In genomic region chr3:42732829-42733459, GRCh38 we compare ENCODE assay signal across 16 cellular contexts. TPM values are rescaled to one million over a fixed set of nuclear protein-coding genes. Genes with fewer than 3 reads are reported as not detected.
DNase-seq lines count a peak whose midpoint lies in the region; ATAC-seq and TF ChIP-seq lines count a peak whose summit lies in the region.
"Had no signal": no experiment of that assay in that cellular context is flagged by ENCODE, and none has a peak within 500 bp of the region (broad histone marks: within the 10 kb centered on the region; RNA-seq: fewer than 3 reads in every experiment).

No MANE protein-coding gene starts in this region.

- no peak overlapping the region for H3K4me3 Mint-ChIP-seq in progenitor cell of endocrine pancreas (ENCODE audit: low read depth)

- H3K36me3 ChIP-seq in esophagus muscularis mucosa: no peaks in the 10 kb centered on the region
- H3K36me3 ChIP-seq in transverse colon: no peaks in the 10 kb centered on the region
- H3K36me3 ChIP-seq: adrenal gland, ovary had no signal

- intact Hi-C loops in esophagus muscularis mucosa (cut with DNase I) (no loop called here), transverse colon (cut with DNase I; ENCODE audit: low total_unique reads) (no loop called here)

- H3K4me3 ChIP-seq in NB4 (ENCODE audit: low read depth, low read length): no peak overlapping the region
- H3K4me3 ChIP-seq in esophagus muscularis mucosa: no peak overlapping the region
- no peak overlapping the region for H3K4me3 ChIP-seq in transverse colon
- H3K4me3 ChIP-seq: adrenal gland, GM23248, ovary had no signal

- DNase-seq in NB4 (ENCODE audit: low read depth): no peak
- DNase-seq in esophagus muscularis mucosa (ENCODE audit: extremely low spot score): no peak
- no peak for DNase-seq in progenitor cell of endocrine pancreas (ENCODE audit: low spot score, unreplicated experiment)
- no peak for DNase-seq in transverse colon
- DNase-seq: COR-L47; effector CD4-positive, alpha-beta T cell; GM23248; stimulated activated CD4-positive, alpha-beta T cell treated with anti-CD3 and anti-CD28 coated beads, Interleukin-4, amount 100 ng/mL, for 24 hours; stimulated activated naive CD8-positive, alpha-beta T cell treated with anti-CD3 and anti-CD28 coated beads, Interleukin-15, Interleukin-2, amounts not matched to agents 100 U/mL and 50 U/mL, for 24 hours had no signal

- peaks cover 9% of the 10 kb centered on the region for H3K4me1 Mint-ChIP-seq in progenitor cell of endocrine pancreas (ENCODE audit: low read depth)

- 95% methylated on average over 8 of the region's 9 CpGs for WGBS in esophagus muscularis mucosa
- WGBS in transverse colon (ENCODE audit: low coverage in 1 of 2), 2 donors: 87 to 93% methylated on average over 4 to 9 of the region's 9 CpGs

- no peak overlapping the region for H3K27ac Mint-ChIP-seq in progenitor cell of endocrine pancreas

- no peak for TF ChIP-seq POLR2A in NB4 (IDR thresholded peaks at IDR 0.05; ENCODE audit: extremely low read depth, insufficient read length)
- TF ChIP-seq POLR2A in esophagus muscularis mucosa (IDR thresholded peaks at IDR 0.05; ENCODE audit: low read depth): no peak
- no peak for TF ChIP-seq POLR2A in transverse colon (IDR thresholded peaks at IDR 0.05)

- H3K4me1 ChIP-seq in esophagus muscularis mucosa (peaks cover 0 to 10% (median 8%) of the 10 kb centered on the region in 4 donors), transverse colon (peaks cover 0 to 3% (median 0%) of the 10 kb centered on the region in 4 donors)
- H3K4me1 ChIP-seq: adrenal gland had no signal

- H3K27me3 ChIP-seq in esophagus muscularis mucosa: no peaks in the 10 kb centered on the region
- H3K27me3 ChIP-seq in transverse colon: no peaks in the 10 kb centered on the region
- H3K27me3 ChIP-seq: adrenal gland, ovary had no signal

- peak overlapping the region in 3 of 4 donors; percentile 19 to 43 (median 37) for H3K27ac ChIP-seq in esophagus muscularis mucosa (replicated peaks in 1 of 4)
- no peak overlapping the region for H3K27ac ChIP-seq in transverse colon
- H3K27ac ChIP-seq: adrenal gland, GM23248, ovary had no signal

- peak; percentile 25; the same call in 1 of the 3 replicates for TF ChIP-seq CTCF in GM12872 (IDR thresholded peaks at IDR 0.05; ENCODE audit: insufficient read depth, low read depth, low read length)
- peak; percentile 5 for TF ChIP-seq CTCF in NB4 (IDR thresholded peaks at IDR 0.05; ENCODE audit: low read depth, low read length)
- TF ChIP-seq CTCF in esophagus muscularis mucosa (IDR thresholded peaks at IDR 0.05): no peak
- TF ChIP-seq CTCF in progenitor cell of endocrine pancreas (IDR thresholded peaks at IDR 0.05; ENCODE audit: unreplicated experiment): peak; percentile 49
- no peak for TF ChIP-seq CTCF in transverse colon (IDR thresholded peaks at IDR 0.05)

- TF ChIP-seq EP300 in esophagus muscularis mucosa (IDR thresholded peaks at IDR 0.05) (no peak), transverse colon (IDR thresholded peaks at IDR 0.05; ENCODE audit: low read depth) (no peak)

- in situ Hi-C loops in transverse colon (cut with MboI; ENCODE audit: low pct_ligation_motif_present in 1 of 4, low pct_unique_long_range_greater_than_20kb in 1 of 4, low sequenced_read_pairs in 3 of 4): no loop called here

- H3K27me3 Mint-ChIP-seq in progenitor cell of endocrine pancreas: peaks cover 2% of the 10 kb centered on the region

- H3K36me3 Mint-ChIP-seq in progenitor cell of endocrine pancreas (ENCODE audit: insufficient read depth): no peaks in the 10 kb centered on the region

- H3K9me3 ChIP-seq in esophagus muscularis mucosa (no peaks in the 10 kb centered on the region), transverse colon (no peaks in the 10 kb centered on the region)
- H3K9me3 ChIP-seq: adrenal gland, ovary had no signal

- no peaks in the 10 kb centered on the region for H3K9me3 Mint-ChIP-seq in progenitor cell of endocrine pancreas (ENCODE audit: low read depth)

- no peak for ATAC-seq in HG03432 (IDR thresholded peaks at IDR 0.05; ENCODE audit: unreplicated experiment)
- ATAC-seq in HG03442 (IDR thresholded peaks at IDR 0.05; ENCODE audit: unreplicated experiment): no peak
- ATAC-seq: stimulated activated naive CD8-positive, alpha-beta T cell treated with anti-CD3 and anti-CD28 coated beads, Interleukin-15, Interleukin-2, amounts not matched to agents 100 U/mL and 50 U/mL, for 24 hours had no signal

RNA-seq across cellular contexts. Expression of gene HHATL, which starts 30.3 kb away (rescaled TPM):
- total RNA-seq in esophagus muscularis mucosa: 1 to 10 TPM in 1 of 4 donors, not detected in 3; 1.5 TPM
- total RNA-seq in progenitor cell of endocrine pancreas: not detected in 2 replicates
- under 1 TPM in 1 of 4 donors, not detected in 3; 0.27 TPM for total RNA-seq in transverse colon
- total RNA-seq: glomerular endothelial cell, GM23248 had no signal

RNA-seq across cellular contexts. Expression of gene CCDC13, which starts 40.1 kb away (rescaled TPM):
- total RNA-seq in esophagus muscularis mucosa: 1 to 10 TPM; 1.2 to 5.3 (median 3.9) TPM
- total RNA-seq in progenitor cell of endocrine pancreas: 2.3 and 2.5 TPM in 2 replicates
- total RNA-seq in transverse colon: 10 to 100 TPM in 2 of 4 donors, 1 to 10 TPM in 1, under 1 TPM in 1; 0.27 to 33.3 (median 13.6) TPM

RNA-seq across cellular contexts. Expression of gene KLHL40, which starts 47.6 kb away (rescaled TPM):
- total RNA-seq in esophagus muscularis mucosa (under 1 TPM in 1 of 4 donors, not detected in 3; 0.17 TPM), progenitor cell of endocrine pancreas (not detected in 2 replicates), transverse colon (under 1 TPM in 1 of 4 donors, not detected in 3; 0.27 TPM)
- total RNA-seq: glomerular endothelial cell, GM23248, liver, ovary had no signal

Comparison
In these comparisons a context has a peak if more than half of its experiments do, and no peak if none do; other contexts are left out.
1. CTCF ChIP-seq: peak in GM12872 (single experiment), NB4 (single experiment) and progenitor cell of endocrine pancreas (single experiment); none in esophagus muscularis mucosa (0 of 3) and transverse colon (0 of 5).
2. H3K27ac ChIP-seq: peak in esophagus muscularis mucosa (3 of 4); none in transverse colon (0 of 4).